Comparison of ENCODE assay signal across 11 cellular contexts in the genomic region with DNA sequence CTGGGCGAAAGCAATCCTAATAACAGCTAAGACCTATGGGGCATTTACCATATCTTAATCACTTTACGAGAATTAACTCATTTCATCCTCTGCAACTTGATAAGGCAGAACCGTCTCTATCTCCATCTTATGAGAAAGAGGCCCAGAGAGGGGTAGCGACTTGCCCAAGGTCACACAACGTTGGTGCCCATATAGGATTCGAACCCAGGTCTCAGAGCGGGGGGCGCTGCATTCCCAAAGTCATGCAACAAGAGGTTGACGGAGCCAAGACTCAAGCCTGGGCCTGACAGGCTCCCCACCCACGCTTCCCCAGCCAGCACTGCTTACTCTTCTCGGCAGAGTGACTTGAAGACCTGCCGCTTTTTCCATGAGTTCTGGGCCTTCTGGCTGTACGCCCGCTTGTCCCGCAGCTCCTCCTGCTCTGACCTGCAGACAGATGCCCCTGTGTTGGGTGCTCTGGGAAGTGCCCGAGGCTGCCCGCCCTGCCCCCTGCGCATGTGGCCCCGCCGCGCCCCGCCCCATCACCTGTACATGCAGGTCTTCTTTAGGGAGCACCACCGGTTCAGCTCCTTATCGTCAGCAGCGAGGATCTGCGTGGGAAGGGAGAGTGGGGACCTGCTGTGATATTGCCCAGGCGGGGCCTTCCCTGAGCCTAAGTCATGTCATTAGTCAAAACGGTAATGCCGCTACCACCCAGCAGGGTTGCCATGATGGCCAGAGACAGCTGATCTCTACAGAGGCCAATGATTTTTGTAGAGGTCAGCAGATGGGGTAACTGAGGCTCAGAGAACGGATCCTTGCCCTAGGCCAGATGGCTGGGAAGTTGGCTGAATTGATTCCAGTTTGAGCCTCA. TPM values are rescaled to one million over a fixed set of nuclear protein-coding genes. Genes with fewer than 3 reads are reported as not detected.
DNase-seq lines count a peak whose midpoint lies in the region; ATAC-seq and TF ChIP-seq lines count a peak whose summit lies in the region.
"Had no signal": no experiment of that assay in that cellular context is flagged by ENCODE, and none has a peak within 500 bp of the region (broad histone marks: within the 10 kb centered on the region; RNA-seq: fewer than 3 reads in every experiment).

No MANE protein-coding gene starts in this region.

- DNase-seq in DMS 273 (lab: John Stamatoyannopoulos, UW; ENCODE audit: unreplicated experiment): peak; percentile 33
- no peak for DNase-seq in DMS 273 treated with DMSO at 0.1 percent for 48 hours (lab: John Stamatoyannopoulos, UW)
- DNase-seq in HPDE6-E6E7 (ENCODE audit: extremely low spot score): peak; percentile 61
- DNase-seq in MCF 10A (ENCODE audit: unreplicated experiment): no peak
- DNase-seq in neural progenitor cell (ENCODE audit: low spot score): no peak
- no peak for DNase-seq in KG1 (lab: John Stamatoyannopoulos, UW)
- DNase-seq in NCI-H748 treated with DMSO at 0.1 percent for 48 hours (lab: John Stamatoyannopoulos, UW): no peak
- DNase-seq: 8988T, dorsolateral prefrontal cortex, NCI-H1092 treated with DMSO at 0.1 percent for 48 hours had no signal

- TF ChIP-seq CTCF in MCF 10A (IDR thresholded peaks at IDR 0.05; ENCODE audit: unreplicated experiment) (no peak), neural progenitor cell (IDR thresholded peaks at IDR 0.05) (no peak)

- H3K4me1 ChIP-seq in neural progenitor cell: no peaks in the 10 kb centered on the region

- H3K36me3 Mint-ChIP-seq in MCF 10A (ENCODE audit: insufficient read depth, unreplicated experiment) (peaks cover 87% of the 10 kb centered on the region), neural progenitor cell (peaks cover 24% of the 10 kb centered on the region)

- H3K4me3 Mint-ChIP-seq in MCF 10A (ENCODE audit: unreplicated experiment) (no peak overlapping the region), neural progenitor cell (peak overlapping the region; percentile 24)

- POLR2A ChIA-PET in MCF 10A (lab: Yijun Ruan, JAX): interaction anchor here (1.6 to 3.1 kb wide), 2 partner anchors 13 to 14 kb away, joined by 3 to 23 read pairs; a partner anchor contains a TSS

- no peaks in the 10 kb centered on the region for H3K4me1 Mint-ChIP-seq in MCF 10A (ENCODE audit: insufficient read depth, unreplicated experiment)
- H3K4me1 Mint-ChIP-seq in neural progenitor cell: no peaks in the 10 kb centered on the region

- no peaks in the 10 kb centered on the region for H3K79me2 ChIP-seq in neural progenitor cell (ENCODE audit: low read depth)

- intact Hi-C loops in MCF 10A (cut with micrococcal nuclease): no loop called here

- no peaks in the 10 kb centered on the region for H3K9me3 Mint-ChIP-seq in MCF 10A (ENCODE audit: unreplicated experiment)
- H3K9me3 Mint-ChIP-seq in neural progenitor cell: no peaks in the 10 kb centered on the region

- no peak overlapping the region for H3K4me2 ChIP-seq in neural progenitor cell

- no peak for ATAC-seq in GM21576 (IDR thresholded peaks at IDR 0.05; ENCODE audit: unreplicated experiment)

- H2AFZ ChIP-seq in neural progenitor cell (replicated peaks): no peak overlapping the region

- H3K36me3 ChIP-seq in neural progenitor cell: no peaks in the 10 kb centered on the region

- peaks cover 22% of the 10 kb centered on the region for H3F3A ChIP-seq in neural progenitor cell (ENCODE audit: low read depth)

- CTCF ChIA-PET in MCF 10A (lab: Yijun Ruan, JAX): interaction anchor here (0.6 to 1.5 kb wide), 8 partner anchors 9 to 363 kb away, joined by 3 to 9 read pairs (median 4); no protein-coding TSS in a partner anchor

- H3K27me3 Mint-ChIP-seq in MCF 10A (ENCODE audit: insufficient read depth, unreplicated experiment): no peaks in the 10 kb centered on the region
- no peaks in the 10 kb centered on the region for H3K27me3 Mint-ChIP-seq in neural progenitor cell (ENCODE audit: insufficient read depth, low read depth)

- H4K20me1 ChIP-seq in neural progenitor cell (ENCODE audit: low read depth): no peaks in the 10 kb centered on the region

- no peak overlapping the region for H3K9ac ChIP-seq in neural progenitor cell

- no TSS peak for BruUV-seq in MCF 10A (replicated peaks; lab: Mats Ljungman, UMichigan)

- H3K27ac ChIP-seq in neural progenitor cell: no peak overlapping the region

- no peaks in the 10 kb centered on the region for H3K27me3 ChIP-seq in neural progenitor cell
- H3K27me3 ChIP-seq: dorsolateral prefrontal cortex had no signal

- no peaks in the 10 kb centered on the region for H3K9me3 ChIP-seq in neural progenitor cell (ENCODE audit: low read depth)

- H3K4me3 ChIP-seq in neural progenitor cell: no peak overlapping the region
- H3K4me3 ChIP-seq: dorsolateral prefrontal cortex had no signal

- H3K27ac Mint-ChIP-seq in MCF 10A (ENCODE audit: low read depth, unreplicated experiment) (peak overlapping the region; percentile 12), neural progenitor cell (no peak overlapping the region)

RNA-seq across cellular contexts. Expression of a gene that starts 10.8 kb away (rescaled TPM):
- total RNA-seq in MCF 10A (2022) (23.3 and 27.4 TPM in 2 replicates), neural progenitor cell (ENCODE audit: low replicate concordance) (16.4 and 27.4 TPM in 2 replicates)

RNA-seq across cellular contexts. Expression of a gene that starts 11.3 kb away (rescaled TPM):
- 22.6 and 36.8 TPM in 2 replicates for total RNA-seq in MCF 10A (2022)
- 5.1 and 29.6 TPM in 2 replicates for total RNA-seq in neural progenitor cell (ENCODE audit: low replicate concordance)

RNA-seq across cellular contexts. Expression of a gene that starts 13.8 kb away (rescaled TPM):
- total RNA-seq in MCF 10A (2022) (2.5 and 2.6 TPM in 2 replicates), neural progenitor cell (ENCODE audit: low replicate concordance) (3.4 and 4.4 TPM in 2 replicates)

RNA-seq across cellular contexts. Expression of a gene that starts 32.1 kb away (rescaled TPM):
- total RNA-seq in MCF 10A (2022): 1.8 and 6.1 TPM in 2 replicates
- 3.6 and 3.9 TPM in 2 replicates for total RNA-seq in neural progenitor cell (ENCODE audit: low replicate concordance)

RNA-seq across cellular contexts. Expression of a gene that starts 37.7 kb away (rescaled TPM):
- total RNA-seq in MCF 10A (2022) (not detected in 2 replicates), neural progenitor cell (ENCODE audit: low replicate concordance) (0.15 and 1.1 TPM in 2 replicates)

Comparison
In these comparisons a context has a peak if more than half of its experiments do, and no peak if none do; other contexts are left out.
1. DNase-seq: peak in DMS 273 (single experiment) and HPDE6-E6E7 (single experiment); none in DMS 273 treated with DMSO at 0.1 percent for 48 hours (single experiment), MCF 10A (single experiment), neural progenitor cell (single experiment), KG1 (single experiment) and NCI-H748 treated with DMSO at 0.1 percent for 48 hours (single experiment).